10 cellular contexts compared by ENCODE assay signal in the genomic region with DNA sequence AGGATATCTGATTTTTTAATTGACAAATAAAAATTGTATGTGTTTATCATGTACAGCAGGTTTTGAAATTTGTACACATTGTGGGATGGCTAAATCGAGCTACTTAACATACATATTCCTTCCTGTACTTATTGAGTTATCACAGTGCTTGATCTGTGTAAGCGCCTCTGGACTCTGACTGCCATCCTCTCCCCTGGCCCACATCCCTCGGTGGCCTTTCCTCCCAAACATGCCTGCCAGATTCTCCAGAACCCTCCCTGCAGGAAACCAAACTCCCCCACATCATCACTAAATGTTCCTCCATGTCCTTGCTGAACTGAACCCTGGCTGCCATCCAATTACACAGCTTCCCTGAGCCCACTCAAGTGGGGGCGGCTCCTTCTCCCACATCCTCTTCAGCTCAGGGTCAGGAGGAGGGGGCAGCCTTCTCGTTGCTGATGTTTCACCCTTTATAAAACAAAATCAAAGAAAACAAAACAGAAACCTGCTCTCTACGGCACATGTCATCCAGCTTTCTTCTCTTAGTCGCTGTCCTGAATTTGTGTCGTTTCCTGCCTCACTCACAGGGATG.
DNase-seq lines count a peak whose midpoint lies in the region; ATAC-seq and TF ChIP-seq lines count a peak whose summit lies in the region.
"Had no signal": no experiment of that assay in that cellular context is flagged by ENCODE, and none has a peak within 500 bp of the region (broad histone marks: within the 10 kb centered on the region; RNA-seq: fewer than 3 reads in every experiment).

No MANE protein-coding gene starts in this region.

- H3K27me3 Mint-ChIP-seq in activated naive CD8-positive, alpha-beta T cell treated with anti-CD3 and anti-CD28 coated beads for 36 hours: no peaks in the 10 kb centered on the region
- H3K27me3 Mint-ChIP-seq in progenitor cell of endocrine pancreas: peaks cover 6% of the 10 kb centered on the region

- peak overlapping the region; percentile 45 for H3K4me3 Mint-ChIP-seq in activated naive CD8-positive, alpha-beta T cell treated with anti-CD3 and anti-CD28 coated beads for 36 hours
- no peak overlapping the region for H3K4me3 Mint-ChIP-seq in progenitor cell of endocrine pancreas (ENCODE audit: low read depth)
- H3K4me3 Mint-ChIP-seq: CD14-positive monocyte had no signal

- peak overlapping the region; percentile 62 for H3K27ac Mint-ChIP-seq in activated naive CD8-positive, alpha-beta T cell treated with anti-CD3 and anti-CD28 coated beads for 36 hours
- no peak overlapping the region for H3K27ac Mint-ChIP-seq in progenitor cell of endocrine pancreas

- H3K4me1 Mint-ChIP-seq in activated naive CD8-positive, alpha-beta T cell treated with anti-CD3 and anti-CD28 coated beads for 36 hours: peaks cover 25% of the 10 kb centered on the region
- peaks cover 4% of the 10 kb centered on the region for H3K4me1 Mint-ChIP-seq in progenitor cell of endocrine pancreas (ENCODE audit: low read depth)

- DNase-seq in stimulated activated CD4-positive, alpha-beta T cell treated with anti-CD3 and anti-CD28 coated beads, Interleukin-15, amount 100 ng/mL, for 24 hours: peak; percentile 13
- no peak for DNase-seq in stimulated activated CD4-positive, alpha-beta T cell treated with anti-CD3 and anti-CD28 coated beads, Interleukin-1b, Interleukin-23, amount 100 ng/mL, for 48 hours
- DNase-seq in activated naive CD8-positive, alpha-beta T cell treated with anti-CD3 and anti-CD28 coated beads for 36 hours: peak; percentile 25
- DNase-seq in left kidney (ENCODE audit: low read depth, low spot score) (peak; percentile 85), 8988T (no peak), OCI-M1 (lab: John Stamatoyannopoulos, UW) (no peak), progenitor cell of endocrine pancreas (ENCODE audit: low spot score, unreplicated experiment) (no peak)

- ATAC-seq in GM18909 (IDR thresholded peaks at IDR 0.05; ENCODE audit: poor library complexity, unreplicated experiment): no peak
- ATAC-seq: K562 had no signal

- no peak for TF ChIP-seq CTCF in progenitor cell of endocrine pancreas (IDR thresholded peaks at IDR 0.05; ENCODE audit: unreplicated experiment)

- no peaks in the 10 kb centered on the region for H3K36me3 Mint-ChIP-seq in activated naive CD8-positive, alpha-beta T cell treated with anti-CD3 and anti-CD28 coated beads for 36 hours
- no peaks in the 10 kb centered on the region for H3K36me3 Mint-ChIP-seq in progenitor cell of endocrine pancreas (ENCODE audit: insufficient read depth)
- H3K36me3 Mint-ChIP-seq: CD14-positive monocyte had no signal

- H3K9me3 Mint-ChIP-seq in activated naive CD8-positive, alpha-beta T cell treated with anti-CD3 and anti-CD28 coated beads for 36 hours: no peaks in the 10 kb centered on the region
- H3K9me3 Mint-ChIP-seq in progenitor cell of endocrine pancreas (ENCODE audit: low read depth): no peaks in the 10 kb centered on the region
- H3K9me3 Mint-ChIP-seq: CD14-positive monocyte had no signal

Comparison
In these comparisons a context has a peak if more than half of its experiments do, and no peak if none do; other contexts are left out.
1. DNase-seq: peak in stimulated activated CD4-positive, alpha-beta T cell treated with anti-CD3 and anti-CD28 coated beads, Interleukin-15, amount 100 ng/mL, for 24 hours (single experiment), activated naive CD8-positive, alpha-beta T cell treated with anti-CD3 and anti-CD28 coated beads for 36 hours (single experiment) and left kidney (single experiment); none in stimulated activated CD4-positive, alpha-beta T cell treated with anti-CD3 and anti-CD28 coated beads, Interleukin-1b, Interleukin-23, amount 100 ng/mL, for 48 hours (single experiment), 8988T (single experiment), OCI-M1 (single experiment) and progenitor cell of endocrine pancreas (single experiment).